16 cellular contexts compared by ENCODE assay signal in genomic region chr9:77910216-77910615, GRCh38.
DNase-seq lines count a peak whose midpoint lies in the region; ATAC-seq and TF ChIP-seq lines count a peak whose summit lies in the region.
"Had no signal": no experiment of that assay in that cellular context is flagged by ENCODE, and none has a peak within 500 bp of the region (broad histone marks: within the 10 kb centered on the region; RNA-seq: fewer than 3 reads in every experiment).

No MANE protein-coding gene starts in this region.

- H3K36me3 Mint-ChIP-seq in activated naive CD8-positive, alpha-beta T cell = peaks cover 24% of the 10 kb centered on the region
- peaks cover 30% of the 10 kb centered on the region for H3K36me3 Mint-ChIP-seq in activated naive CD8-positive, alpha-beta T cell treated with anti-CD3 and anti-CD28 coated beads for 36 hours
- H3K36me3 Mint-ChIP-seq in endothelial cell (ENCODE audit: low read depth, unreplicated experiment) = no peaks in the 10 kb centered on the region

- H3K9me3 ChIP-seq in thymus (ENCODE audit: control insufficient read depth) (no peaks in the 10 kb centered on the region), gastrocnemius medialis (no peaks in the 10 kb centered on the region)
- H3K9me3 ChIP-seq: tibial nerve had no signal

- peaks cover 64% of the 10 kb centered on the region for H3K4me1 Mint-ChIP-seq in activated naive CD8-positive, alpha-beta T cell (ENCODE audit: low read depth)
- H3K4me1 Mint-ChIP-seq in activated naive CD8-positive, alpha-beta T cell treated with anti-CD3 and anti-CD28 coated beads for 36 hours = peaks cover 40% of the 10 kb centered on the region
- peaks cover 34% of the 10 kb centered on the region for H3K4me1 Mint-ChIP-seq in endothelial cell (ENCODE audit: unreplicated experiment)

- H3K9me3 Mint-ChIP-seq in activated naive CD8-positive, alpha-beta T cell (ENCODE audit: low read depth) = no peaks in the 10 kb centered on the region
- H3K9me3 Mint-ChIP-seq in activated naive CD8-positive, alpha-beta T cell treated with anti-CD3 and anti-CD28 coated beads for 36 hours = peaks cover 5% of the 10 kb centered on the region
- H3K9me3 Mint-ChIP-seq in endothelial cell (ENCODE audit: unreplicated experiment) = no peaks in the 10 kb centered on the region

- no peak for TF ChIP-seq POLR2A in gastrocnemius medialis (IDR thresholded peaks at IDR 0.05)

- H3K4me1 ChIP-seq in thymus (ENCODE audit: control insufficient read depth, insufficient read depth, low read length) (peaks cover 19% of the 10 kb centered on the region), gastrocnemius medialis (peaks cover 6% of the 10 kb centered on the region in 2 donors)

- intact Hi-C loops in gastrocnemius medialis (cut with DNase I; ENCODE audit: low total_unique reads) = no loop called here

- H3K36me3 ChIP-seq in thymus (ENCODE audit: control insufficient read depth, insufficient read depth) (no peaks in the 10 kb centered on the region), gastrocnemius medialis (no peaks in the 10 kb centered on the region)

- DNase-seq in activated naive CD8-positive, alpha-beta T cell treated with anti-CD3 and anti-CD28 coated beads for 36 hours = no peak
- DNase-seq in Kasumi-1 (lab: John Stamatoyannopoulos, UW) = peak; percentile 80 to 83
- no peak for DNase-seq in endothelial cell (ENCODE audit: low spot score)
- no peak for DNase-seq in GM13977 (ENCODE audit: low spot score)
- no peak for DNase-seq in gastrocnemius medialis
- no peak for DNase-seq in SKM-1 (lab: John Stamatoyannopoulos, UW; ENCODE audit: unreplicated experiment)
- DNase-seq: activated T-cell treated with anti-CD3 and anti-CD28 coated beads for 4 hours; glutamatergic neuron; mammary epithelial cell; NCI-H1105 treated with DMSO at 0.1 percent for 48 hours; NCI-H226; stimulated activated CD4-positive, alpha-beta T cell treated with anti-CD3 and anti-CD28 coated beads, Interleukin-2, amount 100 ng/mL, for 48 hours; stimulated activated CD8-positive, alpha-beta memory T cell treated with anti-CD3 and anti-CD28 coated beads, Interleukin-4, amount 100 ng/mL, for 48 hours had no signal

- no peaks in the 10 kb centered on the region for H3K27me3 Mint-ChIP-seq in activated naive CD8-positive, alpha-beta T cell
- H3K27me3 Mint-ChIP-seq in activated naive CD8-positive, alpha-beta T cell treated with anti-CD3 and anti-CD28 coated beads for 36 hours = no peaks in the 10 kb centered on the region
- H3K27me3 Mint-ChIP-seq in endothelial cell (ENCODE audit: unreplicated experiment) = peaks cover 3% of the 10 kb centered on the region

- no peak for ATAC-seq in gastrocnemius medialis

- 52% methylated on average over 5 of the region's 5 CpGs for WGBS in thymus

- H3K27ac ChIP-seq in thymus (ENCODE audit: low read depth) = peak overlapping the region; percentile 69
- H3K27ac ChIP-seq in gastrocnemius medialis = no peak overlapping the region

- TF ChIP-seq CTCF in endothelial cell (IDR thresholded peaks at IDR 0.05; ENCODE audit: unreplicated experiment) (no peak), GM13977 (IDR thresholded peaks at IDR 0.05; ENCODE audit: extremely low read depth, insufficient read depth, missing control alignments) (no peak), gastrocnemius medialis (IDR thresholded peaks at IDR 0.05 in 4 of 5, conservative IDR thresholded peaks at IDR 0.05 in 1 of 5) (no peak)

- no peak overlapping the region for H3K4me3 ChIP-seq in thymus (ENCODE audit: low read length)
- no peak overlapping the region for H3K4me3 ChIP-seq in gastrocnemius medialis
- H3K4me3 ChIP-seq: tibial nerve had no signal

- H3K27me3 ChIP-seq in thymus (ENCODE audit: control insufficient read depth, insufficient read depth) = no peaks in the 10 kb centered on the region
- no peaks in the 10 kb centered on the region for H3K27me3 ChIP-seq in gastrocnemius medialis
- H3K27me3 ChIP-seq: tibial nerve had no signal

- H3K4me3 Mint-ChIP-seq in activated naive CD8-positive, alpha-beta T cell = peak overlapping the region; percentile 64
- no peak overlapping the region for H3K4me3 Mint-ChIP-seq in activated naive CD8-positive, alpha-beta T cell treated with anti-CD3 and anti-CD28 coated beads for 36 hours
- H3K4me3 Mint-ChIP-seq in endothelial cell (ENCODE audit: unreplicated experiment) = peak overlapping the region; percentile 47

- in situ Hi-C loops in GM13977 (cut with MboI; ENCODE audit: low pct_unique_long_range_greater_than_20kb, low sequenced_read_pairs, unreplicated experiment) = no loop called here
- in situ Hi-C loops in gastrocnemius medialis (cut with MboI; ENCODE audit: low sequenced_read_pairs in 4 of 4) = no loop called here

- H3K27ac Mint-ChIP-seq in activated naive CD8-positive, alpha-beta T cell = peak overlapping the region; percentile 55
- no peak overlapping the region for H3K27ac Mint-ChIP-seq in activated naive CD8-positive, alpha-beta T cell treated with anti-CD3 and anti-CD28 coated beads for 36 hours
- H3K27ac Mint-ChIP-seq in endothelial cell (ENCODE audit: unreplicated experiment) = no peak overlapping the region

Comparison
In these comparisons a context has a peak if more than half of its experiments do, and no peak if none do; other contexts are left out.
1. DNase-seq: peak in Kasumi-1 (2 of 2); none in activated naive CD8-positive, alpha-beta T cell treated with anti-CD3 and anti-CD28 coated beads for 36 hours (single experiment), endothelial cell (single experiment), GM13977 (single experiment), gastrocnemius medialis (0 of 2) and SKM-1 (single experiment).